Comparison of ENCODE assay signal across 27 cellular contexts in the genomic region with DNA sequence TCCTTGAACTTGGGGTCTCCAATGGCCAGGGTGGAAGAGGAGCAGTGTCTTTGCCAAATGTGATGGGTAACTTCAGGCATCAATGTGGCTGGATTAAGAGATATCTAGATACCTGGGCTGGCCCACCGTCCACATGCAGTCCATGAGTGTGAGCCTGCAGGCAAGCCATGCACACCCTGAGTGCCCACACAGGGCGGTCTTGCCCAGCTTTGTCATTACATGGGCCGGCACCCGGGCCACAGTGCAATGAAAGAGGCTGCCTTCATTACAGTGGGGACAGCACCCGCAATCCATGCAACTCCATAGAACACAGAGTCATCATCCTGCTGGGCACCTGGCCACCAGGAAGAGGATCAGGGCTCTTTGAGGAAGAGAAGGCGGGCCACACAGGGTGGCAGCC.
"Had no signal": no experiment of that assay in that cellular context is flagged by ENCODE, and none has a peak within 500 bp of the region (broad histone marks: within the 10 kb centered on the region; RNA-seq: fewer than 3 reads in every experiment).

No MANE protein-coding gene starts in this region.

- H3K4me1 ChIP-seq: colonic mucosa, esophagus muscularis mucosa, esophagus squamous epithelium, foreskin keratinocyte, gastrocnemius medialis, gastroesophageal sphincter, heart left ventricle, heart right ventricle had no signal

- H3K27ac Mint-ChIP-seq: dendritic cell treated with granulocyte-macrophage colony-stimulating factor and Interleukin-4, amounts not matched to agents 40 ng/mL and 50 ng/mL, for 4 days; effector memory CD8-positive, alpha-beta T cell; endodermal cell had no signal

- H3K27me3 ChIP-seq: colonic mucosa, esophagus squamous epithelium, foreskin keratinocyte, gastrocnemius medialis had no signal

- H3K27ac ChIP-seq: colonic mucosa, coronary artery, dorsolateral prefrontal cortex, epithelial cell of prostate, esophagus muscularis mucosa, esophagus squamous epithelium, foreskin keratinocyte, gastrocnemius medialis, gastroesophageal sphincter, heart left ventricle, heart right ventricle had no signal

- DNase-seq: colonic mucosa; cortex of kidney; dermis blood vessel endothelial cell; dorsolateral prefrontal cortex; effector CD4-positive, alpha-beta T cell; effector CD8-positive, alpha-beta T cell; effector memory CD4-positive, alpha-beta T cell; effector memory CD8-positive, alpha-beta T cell; endodermal cell; erythroblast; esophagus squamous epithelium; foreskin fibroblast; foreskin keratinocyte; foreskin melanocyte; gastrocnemius medialis; glutamatergic neuron; head of caudate nucleus; heart left ventricle; heart right ventricle had no signal

- H3K9me3 ChIP-seq: colonic mucosa, esophagus squamous epithelium, gastrocnemius medialis had no signal

- H3K27me3 Mint-ChIP-seq: dendritic cell treated with granulocyte-macrophage colony-stimulating factor and Interleukin-4, amounts not matched to agents 40 ng/mL and 50 ng/mL, for 4 days; effector memory CD8-positive, alpha-beta T cell had no signal

- H3K4me3 Mint-ChIP-seq: dendritic cell treated with granulocyte-macrophage colony-stimulating factor and Interleukin-4, amounts not matched to agents 40 ng/mL and 50 ng/mL, for 4 days; effector memory CD8-positive, alpha-beta T cell; endodermal cell had no signal

- H3K4me1 Mint-ChIP-seq: endodermal cell had no signal

- H3K4me3 ChIP-seq: colonic mucosa, coronary artery, dorsolateral prefrontal cortex, esophagus muscularis mucosa, esophagus squamous epithelium, gastrocnemius medialis, gastroesophageal sphincter, heart left ventricle, heart right ventricle had no signal

- H3K36me3 ChIP-seq: colonic mucosa, esophagus muscularis mucosa, esophagus squamous epithelium, gastrocnemius medialis, gastroesophageal sphincter, heart left ventricle, heart right ventricle had no signal

- ATAC-seq: effector memory CD8-positive, alpha-beta T cell; foreskin keratinocyte; gastrocnemius medialis; gastroesophageal sphincter; heart left ventricle; heart right ventricle had no signal

- FAIRE-seq: colon, endometrium, endothelial cell of umbilical vein had no signal
